Comparison of ENCODE assay signal across 1 cellular context in the genomic region with DNA sequence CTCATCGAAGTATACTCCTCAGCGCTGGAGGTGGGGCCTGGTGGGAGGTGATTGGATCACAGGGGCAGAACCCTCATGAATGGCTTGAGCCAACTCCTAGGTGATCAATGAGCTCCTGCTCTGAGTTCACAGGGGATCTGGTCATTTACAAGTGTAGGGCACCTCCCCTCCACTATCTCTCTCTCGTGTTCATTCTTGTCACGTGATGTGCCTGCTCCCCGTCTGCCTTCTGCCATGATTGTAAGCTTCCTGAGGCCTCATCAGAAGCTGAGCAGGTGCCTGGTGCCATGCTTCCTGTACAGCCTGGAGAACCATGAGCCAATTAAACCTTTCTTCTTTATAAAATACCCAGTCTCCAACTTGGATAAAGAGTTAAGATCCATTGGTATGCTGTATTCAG.
TF ChIP-seq lines count a peak whose summit lies in the region.

No MANE protein-coding gene starts in this region.

TF ChIP-seq in HepG2, 621 proteins besides CTCF, POLR2A, EP300 and RAD21 (continued from another document):
- TF ChIP-seq, protein P1, sequence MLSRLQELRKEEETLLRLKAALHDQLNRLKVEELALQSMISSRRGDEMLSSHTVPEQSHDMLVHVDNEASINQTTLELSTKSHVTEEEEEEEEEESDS (CRISPR knock-in tag; IDR thresholded peaks at IDR 0.05; ENCODE audit: borderline replicate concordance) = no peak
- no peak for TF ChIP-seq HOXA7 (CRISPR knock-in tag; IDR thresholded peaks at IDR 0.05)
